Comparison of ENCODE assay signal across 14 cellular contexts in genomic region chr10:102384606-102385429, GRCh38. TPM values are rescaled to one million over a fixed set of nuclear protein-coding genes. Genes with fewer than 3 reads are reported as not detected.
DNase-seq lines count a peak whose midpoint lies in the region; ATAC-seq, FAIRE-seq and TF ChIP-seq lines count a peak whose summit lies in the region.
"Had no signal": no experiment of that assay in that cellular context is flagged by ENCODE, and none has a peak within 500 bp of the region (broad histone marks: within the 10 kb centered on the region; RNA-seq: fewer than 3 reads in every experiment).

No MANE protein-coding gene starts in this region.

- H3K9ac ChIP-seq in adipocyte (ENCODE audit: low read length) (peak overlapping the region; percentile 78), HepG2 (ENCODE audit: insufficient read depth, low read depth, low read length) (no peak overlapping the region)
- H3K9ac ChIP-seq: parathyroid adenoma had no signal

- H3K9me3 Mint-ChIP-seq in CD8-positive, alpha-beta T cell = no peaks in the 10 kb centered on the region

- no peak overlapping the region for H3K27ac Mint-ChIP-seq in CD8-positive, alpha-beta T cell

- peaks cover 15% of the 10 kb centered on the region for H3K4me1 ChIP-seq in adipocyte (ENCODE audit: control insufficient read depth, insufficient read depth, low read length)
- H3K4me1 ChIP-seq in HepG2 (ENCODE audit: insufficient read depth, low read length) = peaks cover 14% of the 10 kb centered on the region
- H3K4me1 ChIP-seq in upper lobe of left lung = peaks cover 8 to 17% (median 12%) of the 10 kb centered on the region in 4 donors
- no peaks in the 10 kb centered on the region for H3K4me1 ChIP-seq in CD8-positive, alpha-beta T cell (ENCODE audit: insufficient read depth, low read length)
- H3K4me1 ChIP-seq: BE2C, parathyroid adenoma had no signal

- H3K27me3 ChIP-seq in adipocyte (replicated peaks; ENCODE audit: control insufficient read depth, insufficient read depth, low read length) = no peaks in the 10 kb centered on the region
- H3K27me3 ChIP-seq in HepG2 (ENCODE audit: control insufficient read depth in 1 of 2, insufficient read depth in 2 of 2, low read length in 2 of 2) = no peaks in the 10 kb centered on the region
- no peaks in the 10 kb centered on the region for H3K27me3 ChIP-seq in upper lobe of left lung
- no peaks in the 10 kb centered on the region for H3K27me3 ChIP-seq in CD8-positive, alpha-beta T cell (ENCODE audit: insufficient read depth, low read length)
- H3K27me3 ChIP-seq: BE2C, tibial artery had no signal

- peak overlapping the region; percentile 36 for H3K4me2 ChIP-seq in HepG2 (ENCODE audit: low read depth, low read length)

- H3K4me1 Mint-ChIP-seq in CD8-positive, alpha-beta T cell (ENCODE audit: low read depth) = no peaks in the 10 kb centered on the region

- H3K4me3 ChIP-seq in adipocyte (ENCODE audit: low read length) = peak overlapping the region; percentile 65
- H3K4me3 ChIP-seq in HepG2 (replicated peaks in 1 of 3; ENCODE audit: insufficient read depth in 1 of 3, low read depth in 2 of 3, low read length in 3 of 3) = no peak overlapping the region
- no peak overlapping the region for H3K4me3 ChIP-seq in upper lobe of left lung
- H3K4me3 ChIP-seq in CD8-positive, alpha-beta T cell (ENCODE audit: low read depth, low read length) = no peak overlapping the region
- H3K4me3 ChIP-seq: tibial artery had no signal

- no TSS peak for BruUV-seq in HepG2 (replicated peaks; lab: Mats Ljungman, UMichigan)

- TF ChIP-seq POLR2A in HepG2 (IDR thresholded peaks at IDR 0.05; ENCODE audit: insufficient read depth in 1 of 2, low read depth in 2 of 2, low read length in 2 of 2) (no peak), upper lobe of left lung (IDR thresholded peaks at IDR 0.05) (no peak)

- DNase-seq in Right ventricle myocardium superior (no peak), cardiac septum (ENCODE audit: low spot score) (no peak), adipocyte (ENCODE audit: low read depth) (peak; percentile 67), HepG2 (ENCODE audit: low spot score) (peak; percentile 57), upper lobe of left lung (peak in 1 of 2 donors; percentile 78)
- no peak for DNase-seq in activated effector memory CD4-positive, alpha-beta T cell treated with anti-CD3 and anti-CD28 coated beads, Interleukin-2, amount 50 U/mL, for 16 hours
- no peak for DNase-seq in CD8-positive, alpha-beta T cell
- DNase-seq: BE2C, NCI-H1694, T-helper 9 cell had no signal

- no peaks in the 10 kb centered on the region for H4K20me1 ChIP-seq in HepG2 (ENCODE audit: insufficient read depth, low read length)

- H3K9me3 ChIP-seq in adipocyte (ENCODE audit: control insufficient read depth, low read length) (no peaks in the 10 kb centered on the region), HepG2 (ENCODE audit: low read length) (no peaks in the 10 kb centered on the region), upper lobe of left lung (no peaks in the 10 kb centered on the region)
- H3K9me3 ChIP-seq in CD8-positive, alpha-beta T cell (ENCODE audit: low read length) = no peaks in the 10 kb centered on the region
- H3K9me3 ChIP-seq: BE2C, tibial artery had no signal

- H3K36me3 ChIP-seq in adipocyte (ENCODE audit: control insufficient read depth, insufficient read depth, low read length, severe bottlenecking) (peaks cover 33% of the 10 kb centered on the region), HepG2 (replicated peaks in 1 of 2; ENCODE audit: control insufficient read depth in 1 of 2, insufficient read depth in 2 of 2, low read length in 2 of 2) (peaks cover 11 to 22% of the 10 kb centered on the region in 2 experiments), upper lobe of left lung (peaks cover 16 to 37% (median 33%) of the 10 kb centered on the region in 4 donors)
- H3K36me3 ChIP-seq in CD8-positive, alpha-beta T cell (ENCODE audit: insufficient read depth, low read length) = peaks cover 15% of the 10 kb centered on the region

- ATAC-seq in Right ventricle myocardium superior (ENCODE audit: poor library complexity) (peak; percentile 64), HepG2 (peak; percentile 74), upper lobe of left lung (ENCODE audit: low FRiP score in 2 of 2) (peak; percentile 68 to 84), HG02852 (IDR thresholded peaks at IDR 0.05; ENCODE audit: unreplicated experiment) (no peak)
- no peak for ATAC-seq in CD8-positive, alpha-beta T cell

- no peak for TF ChIP-seq RAD21 in HepG2 (CRISPR knock-in tag; IDR thresholded peaks at IDR 0.05)

- peak; percentile 66 for FAIRE-seq in HepG2 (lab: Jason Lieb, UNC)
- FAIRE-seq: G401.6 had no signal

- WGBS in HepG2 (ENCODE audit: low lambda C conversion rate) = 58% methylated on average over 4 of the region's 4 CpGs
- 64 to 76% methylated on average over 4 of the region's 4 CpGs for WGBS in upper lobe of left lung, 2 donors

- intact Hi-C loops in Right ventricle myocardium superior (cut with DNase I) (no loop called here), cardiac septum (cut with DNase I) (no loop called here), HepG2 (cut with micrococcal nuclease; ENCODE audit: unreplicated experiment) (no loop called here)
- intact Hi-C loops in CD8-positive, alpha-beta T cell (cut with DNase I, micrococcal nuclease) = loop anchor here in 1 of 2 experiments (2.0 kb wide), 1 partner anchor 94 kb away; no protein-coding TSS in a partner anchor

- TF ChIP-seq EP300 in HepG2 (IDR thresholded peaks at IDR 0.05; ENCODE audit: low read depth in 2 of 2, low read length in 2 of 2) = no peak
- no peak for TF ChIP-seq EP300 in HepG2 (CRISPR knock-in tag; IDR thresholded peaks at IDR 0.05; ENCODE audit: borderline replicate concordance)
- peak in 1 of 4 donors; percentile 40 for TF ChIP-seq EP300 in upper lobe of left lung (IDR thresholded peaks at IDR 0.05)

- in situ Hi-C loops in HepG2 (cut with HindIII; ENCODE audit: extremely low pct_ligation_motif_present, low pct_unique_long_range_greater_than_20kb) = no loop called here

- TF ChIP-seq CTCF in HepG2 (CRISPR knock-in tag; IDR thresholded peaks at IDR 0.05) (no peak), upper lobe of left lung (IDR thresholded peaks at IDR 0.05) (no peak)
- no peak for TF ChIP-seq CTCF in CD8-positive, alpha-beta T cell (IDR thresholded peaks at IDR 0.05)

- peaks cover 32% of the 10 kb centered on the region for H3K36me3 Mint-ChIP-seq in CD8-positive, alpha-beta T cell

- no peak overlapping the region for H3K4me3 Mint-ChIP-seq in CD8-positive, alpha-beta T cell

- no peaks in the 10 kb centered on the region for H3K79me2 ChIP-seq in HepG2 (ENCODE audit: insufficient read depth, low read length)
- H3K79me2 ChIP-seq: parathyroid adenoma had no signal

- H3K27ac ChIP-seq in HepG2 (ENCODE audit: extremely low read length, insufficient read depth, low read length) = no peak overlapping the region
- peak overlapping the region; percentile 12 to 64 (median 30) for H3K27ac ChIP-seq in upper lobe of left lung
- H3K27ac ChIP-seq in CD8-positive, alpha-beta T cell (ENCODE audit: low read depth, low read length) = no peak overlapping the region
- H3K27ac ChIP-seq: parathyroid adenoma, tibial artery had no signal

- H3K27me3 Mint-ChIP-seq in CD8-positive, alpha-beta T cell (ENCODE audit: low read depth) = no peaks in the 10 kb centered on the region

- POLR2A ChIA-PET in HepG2 (lab: Yijun Ruan, JAX) = interaction anchor here (0.8 to 1.4 kb wide), 8 partner anchors 9 to 50 kb away, joined by 3 to 8 read pairs (median 4); partner anchors contain the start of genes FBXL15 and NFKB2
- POLR2A ChIA-PET in CD8-positive, alpha-beta T cell (lab: Charles Lee) = interaction anchor here (1.1 kb wide), 1 partner anchor 9 kb away, joined by 5 read pairs; no protein-coding TSS in a partner anchor

- CTCF ChIA-PET in HepG2 (lab: Yijun Ruan, JAX; ENCODE audit: low intra/inter-chr PET ratio, low total read pairs) = no interaction called here
- CTCF ChIA-PET in CD8-positive, alpha-beta T cell (lab: Charles Lee) = interaction anchor here (0.7 to 3.6 kb wide), 18 partner anchors 9 to 215 kb away, joined by 3 to 20 read pairs (median 4); partner anchors contain the start of gene C10orf95

- no peak overlapping the region for H2AFZ ChIP-seq in HepG2 (ENCODE audit: low read length)
- H2AFZ ChIP-seq: parathyroid adenoma had no signal

RNA-seq across cellular contexts. Expression of gene NFKB2, which starts 10.7 kb away (rescaled TPM):
- total RNA-seq in Right ventricle myocardium superior = 13.3 TPM
- total RNA-seq in cardiac septum = 20.5 TPM
- total RNA-seq in HepG2 (2016; rRNA removed; fragmentation: Illumina TruSeq; extraction: Trizol) = 7.7 and 8.2 TPM in 2 replicates
- 2.2 and 3.1 TPM in 2 replicates for total RNA-seq in HepG2 (2016; cell fraction: cytosol; rRNA removed; fragmentation: Illumina TruSeq; extraction: Trizol; ENCODE audit: low read depth)
- 6.6 and 8.7 TPM in 2 replicates for total RNA-seq in HepG2 (2016; cell fraction: insoluble cytoplasmic fraction; rRNA removed; fragmentation: Illumina TruSeq; extraction: Trizol)
- 4.0 and 5.5 TPM in 2 replicates for total RNA-seq in HepG2 (2016; cell fraction: membrane; rRNA removed; fragmentation: Illumina TruSeq; extraction: Trizol)
- total RNA-seq in HepG2 (2016; cell fraction: nucleus; rRNA removed; fragmentation: Illumina TruSeq; extraction: Trizol) = 7.7 and 7.8 TPM in 2 replicates
- polyA plus RNA-seq in HepG2 (2011; rRNA removed) = 12.5 and 15.5 TPM in 2 replicates
- polyA plus RNA-seq in HepG2 (2011; cell fraction: cytosol; rRNA removed) = 8.4 and 11.7 TPM in 2 replicates
- polyA plus RNA-seq in HepG2 (2011; cell fraction: nucleus; rRNA removed) = 56.1 and 62.0 TPM in 2 replicates
- polyA plus RNA-seq in HepG2 (2012) = 8.9 and 9.6 TPM in 2 replicates
- 1.4 and 1.6 TPM in 2 replicates for polyA plus RNA-seq in HepG2 (2016; cell fraction: cytosol; fragmentation: Illumina TruSeq; extraction: Trizol; ENCODE audit: low read depth)
- polyA plus RNA-seq in HepG2 (2016; cell fraction: insoluble cytoplasmic fraction; fragmentation: Illumina TruSeq; extraction: Trizol; ENCODE audit: low read depth) = 6.6 and 9.1 TPM in 2 replicates
- polyA plus RNA-seq in HepG2 (2016; cell fraction: membrane; fragmentation: Illumina TruSeq; extraction: Trizol; ENCODE audit: low read depth) = 2.4 and 2.8 TPM in 2 replicates
- 20.9 and 25.8 TPM in 2 replicates for polyA plus RNA-seq in HepG2 (2016; cell fraction: nucleus; fragmentation: Illumina TruSeq; extraction: Trizol; ENCODE audit: insufficient read depth, low read depth)
- 14.9 and 16.9 TPM in 2 replicates for polyA minus RNA-seq in HepG2 (2011; rRNA and poly(A)+ RNA removed; ENCODE audit: low replicate concordance)
- polyA minus RNA-seq in HepG2 (2011; cell fraction: cytosol; rRNA and poly(A)+ RNA removed) = 10.5 and 12.6 TPM in 2 replicates
- polyA minus RNA-seq in HepG2 (2011; cell fraction: nucleus; rRNA and poly(A)+ RNA removed) = 9.5 and 12.2 TPM in 2 replicates
- total RNA-seq in upper lobe of left lung = 10 to 100 TPM; 31.2 to 67.6 (median 41.2) TPM
- total RNA-seq in CD8-positive, alpha-beta T cell = 100 to 1,000 TPM; 369 to 398 TPM

RNA-seq across cellular contexts. Expression of gene PSD, which starts 33.8 kb away (rescaled TPM):
- total RNA-seq in Right ventricle myocardium superior = 0.89 TPM
- 1.7 TPM for total RNA-seq in cardiac septum
- 0.11 and 0.35 TPM in 2 replicates for total RNA-seq in HepG2 (2016; rRNA removed; fragmentation: Illumina TruSeq; extraction: Trizol)
- 0.18 TPM in 1 of 2 replicates, not detected in the other for total RNA-seq in HepG2 (2016; cell fraction: cytosol; rRNA removed; fragmentation: Illumina TruSeq; extraction: Trizol; ENCODE audit: low read depth)
- total RNA-seq in HepG2 (2016; cell fraction: insoluble cytoplasmic fraction; rRNA removed; fragmentation: Illumina TruSeq; extraction: Trizol) = 0.21 and 0.65 TPM in 2 replicates
- 0.34 and 0.62 TPM in 2 replicates for total RNA-seq in HepG2 (2016; cell fraction: membrane; rRNA removed; fragmentation: Illumina TruSeq; extraction: Trizol)
- 0.34 and 0.75 TPM in 2 replicates for total RNA-seq in HepG2 (2016; cell fraction: nucleus; rRNA removed; fragmentation: Illumina TruSeq; extraction: Trizol)
- polyA plus RNA-seq in HepG2 (2011; rRNA removed) = 0.58 and 0.59 TPM in 2 replicates
- polyA plus RNA-seq in HepG2 (2011; cell fraction: cytosol; rRNA removed) = 0.10 and 0.36 TPM in 2 replicates
- polyA plus RNA-seq in HepG2 (2011; cell fraction: nucleus; rRNA removed) = 3.4 and 4.7 TPM in 2 replicates
- polyA plus RNA-seq in HepG2 (2012) = 1.1 and 1.5 TPM in 2 replicates
- polyA plus RNA-seq in HepG2 (2016; cell fraction: cytosol; fragmentation: Illumina TruSeq; extraction: Trizol; ENCODE audit: low read depth) = 0.15 and 0.31 TPM in 2 replicates
- 0.29 and 0.33 TPM in 2 replicates for polyA plus RNA-seq in HepG2 (2016; cell fraction: insoluble cytoplasmic fraction; fragmentation: Illumina TruSeq; extraction: Trizol; ENCODE audit: low read depth)
- 0.44 and 0.48 TPM in 2 replicates for polyA plus RNA-seq in HepG2 (2016; cell fraction: membrane; fragmentation: Illumina TruSeq; extraction: Trizol; ENCODE audit: low read depth)
- 0.94 and 0.97 TPM in 2 replicates for polyA plus RNA-seq in HepG2 (2016; cell fraction: nucleus; fragmentation: Illumina TruSeq; extraction: Trizol; ENCODE audit: insufficient read depth, low read depth)
- 0.47 and 0.96 TPM in 2 replicates for polyA minus RNA-seq in HepG2 (2011; rRNA and poly(A)+ RNA removed; ENCODE audit: low replicate concordance)
- 0.44 TPM in 1 of 2 replicates, not detected in the other for polyA minus RNA-seq in HepG2 (2011; cell fraction: cytosol; rRNA and poly(A)+ RNA removed)
- 0.87 and 1.2 TPM in 2 replicates for polyA minus RNA-seq in HepG2 (2011; cell fraction: nucleus; rRNA and poly(A)+ RNA removed)
- total RNA-seq in upper lobe of left lung = 10 to 100 TPM in 2 of 6 donors, 1 to 10 TPM in 4; 1.1 to 28.3 (median 3.5) TPM
- total RNA-seq in CD8-positive, alpha-beta T cell = 10 to 100 TPM; 16.7 to 18.2 TPM

RNA-seq across cellular contexts. Expression of gene FBXL15, which starts 35.8 kb away (rescaled TPM):
- 9.4 TPM for total RNA-seq in Right ventricle myocardium superior
- 12.1 TPM for total RNA-seq in cardiac septum
- total RNA-seq in HepG2 (2016; rRNA removed; fragmentation: Illumina TruSeq; extraction: Trizol) = 8.3 and 8.6 TPM in 2 replicates
- total RNA-seq in HepG2 (2016; cell fraction: cytosol; rRNA removed; fragmentation: Illumina TruSeq; extraction: Trizol; ENCODE audit: low read depth) = 3.2 and 3.3 TPM in 2 replicates
- total RNA-seq in HepG2 (2016; cell fraction: insoluble cytoplasmic fraction; rRNA removed; fragmentation: Illumina TruSeq; extraction: Trizol) = 7.7 and 8.0 TPM in 2 replicates
- total RNA-seq in HepG2 (2016; cell fraction: membrane; rRNA removed; fragmentation: Illumina TruSeq; extraction: Trizol) = 5.6 and 6.1 TPM in 2 replicates
- total RNA-seq in HepG2 (2016; cell fraction: nucleus; rRNA removed; fragmentation: Illumina TruSeq; extraction: Trizol) = 3.3 and 3.6 TPM in 2 replicates
- polyA plus RNA-seq in HepG2 (2011; rRNA removed) = 4.3 and 6.4 TPM in 2 replicates
- polyA plus RNA-seq in HepG2 (2011; cell fraction: cytosol; rRNA removed) = 6.2 and 12.2 TPM in 2 replicates
- polyA plus RNA-seq in HepG2 (2011; cell fraction: nucleus; rRNA removed) = 30.9 and 35.5 TPM in 2 replicates
- polyA plus RNA-seq in HepG2 (2012) = 4.1 and 4.3 TPM in 2 replicates
- 2.7 and 3.5 TPM in 2 replicates for polyA plus RNA-seq in HepG2 (2016; cell fraction: cytosol; fragmentation: Illumina TruSeq; extraction: Trizol; ENCODE audit: low read depth)
- 6.9 and 8.6 TPM in 2 replicates for polyA plus RNA-seq in HepG2 (2016; cell fraction: insoluble cytoplasmic fraction; fragmentation: Illumina TruSeq; extraction: Trizol; ENCODE audit: low read depth)
- polyA plus RNA-seq in HepG2 (2016; cell fraction: membrane; fragmentation: Illumina TruSeq; extraction: Trizol; ENCODE audit: low read depth) = 4.3 and 4.4 TPM in 2 replicates
- 9.7 TPM in 2 replicates for polyA plus RNA-seq in HepG2 (2016; cell fraction: nucleus; fragmentation: Illumina TruSeq; extraction: Trizol; ENCODE audit: insufficient read depth, low read depth)
- polyA minus RNA-seq in HepG2 (2011; rRNA and poly(A)+ RNA removed; ENCODE audit: low replicate concordance) = 3.8 and 4.9 TPM in 2 replicates
- 2.8 and 4.0 TPM in 2 replicates for polyA minus RNA-seq in HepG2 (2011; cell fraction: cytosol; rRNA and poly(A)+ RNA removed)
- 3.0 and 3.4 TPM in 2 replicates for polyA minus RNA-seq in HepG2 (2011; cell fraction: nucleus; rRNA and poly(A)+ RNA removed)
- total RNA-seq in upper lobe of left lung = 10 to 100 TPM; 18.5 to 70.2 (median 26.8) TPM
- 1 to 10 TPM; 7.0 to 7.9 TPM for total RNA-seq in CD8-positive, alpha-beta T cell

RNA-seq across cellular contexts. Expression of gene CUEDC2, which starts 47.6 kb away (rescaled TPM):
- 73.8 TPM for total RNA-seq in Right ventricle myocardium superior
- total RNA-seq in cardiac septum = 62.4 TPM
- total RNA-seq in HepG2 (2016; rRNA removed; fragmentation: Illumina TruSeq; extraction: Trizol) = 13.0 and 13.1 TPM in 2 replicates
- 4.3 and 6.6 TPM in 2 replicates for total RNA-seq in HepG2 (2016; cell fraction: cytosol; rRNA removed; fragmentation: Illumina TruSeq; extraction: Trizol; ENCODE audit: low read depth)
- 11.4 and 14.7 TPM in 2 replicates for total RNA-seq in HepG2 (2016; cell fraction: insoluble cytoplasmic fraction; rRNA removed; fragmentation: Illumina TruSeq; extraction: Trizol)
- 8.6 and 10.3 TPM in 2 replicates for total RNA-seq in HepG2 (2016; cell fraction: membrane; rRNA removed; fragmentation: Illumina TruSeq; extraction: Trizol)
- 7.0 and 9.7 TPM in 2 replicates for total RNA-seq in HepG2 (2016; cell fraction: nucleus; rRNA removed; fragmentation: Illumina TruSeq; extraction: Trizol)
- 18.4 and 19.3 TPM in 2 replicates for polyA plus RNA-seq in HepG2 (2011; rRNA removed)
- 31.2 and 40.8 TPM in 2 replicates for polyA plus RNA-seq in HepG2 (2011; cell fraction: cytosol; rRNA removed)
- polyA plus RNA-seq in HepG2 (2011; cell fraction: nucleus; rRNA removed) = 47.1 and 47.2 TPM in 2 replicates
- 17.2 and 18.2 TPM in 2 replicates for polyA plus RNA-seq in HepG2 (2012)
- 8.4 and 10.7 TPM in 2 replicates for polyA plus RNA-seq in HepG2 (2016; cell fraction: cytosol; fragmentation: Illumina TruSeq; extraction: Trizol; ENCODE audit: low read depth)
- 13.0 and 17.2 TPM in 2 replicates for polyA plus RNA-seq in HepG2 (2016; cell fraction: insoluble cytoplasmic fraction; fragmentation: Illumina TruSeq; extraction: Trizol; ENCODE audit: low read depth)
- 10.6 and 12.1 TPM in 2 replicates for polyA plus RNA-seq in HepG2 (2016; cell fraction: membrane; fragmentation: Illumina TruSeq; extraction: Trizol; ENCODE audit: low read depth)
- 20.9 and 24.8 TPM in 2 replicates for polyA plus RNA-seq in HepG2 (2016; cell fraction: nucleus; fragmentation: Illumina TruSeq; extraction: Trizol; ENCODE audit: insufficient read depth, low read depth)
- polyA minus RNA-seq in HepG2 (2011; rRNA and poly(A)+ RNA removed; ENCODE audit: low replicate concordance) = 14.5 and 32.9 TPM in 2 replicates
- polyA minus RNA-seq in HepG2 (2011; cell fraction: cytosol; rRNA and poly(A)+ RNA removed) = 6.2 and 7.1 TPM in 2 replicates
- 8.6 and 9.1 TPM in 2 replicates for polyA minus RNA-seq in HepG2 (2011; cell fraction: nucleus; rRNA and poly(A)+ RNA removed)
- 10 to 100 TPM; 33.1 to 67.1 (median 46.5) TPM for total RNA-seq in upper lobe of left lung
- total RNA-seq in CD8-positive, alpha-beta T cell = 10 to 100 TPM; 24.2 to 27.0 TPM

Comparison
In these comparisons a context has a peak if more than half of its experiments do, and no peak if none do; other contexts are left out.
1. ATAC-seq: peak in Right ventricle myocardium superior (single experiment), HepG2 (single experiment) and upper lobe of left lung (2 of 2); none in CD8-positive, alpha-beta T cell (single experiment) and HG02852 (single experiment).
2. DNase-seq: peak in adipocyte (single experiment) and HepG2 (single experiment); none in Right ventricle myocardium superior (single experiment), cardiac septum (single experiment), activated effector memory CD4-positive, alpha-beta T cell treated with anti-CD3 and anti-CD28 coated beads, Interleukin-2, amount 50 U/mL, for 16 hours (single experiment) and CD8-positive, alpha-beta T cell (0 of 7).
3. H3K27ac ChIP-seq: peak in upper lobe of left lung (4 of 4); none in HepG2 (single experiment) and CD8-positive, alpha-beta T cell (single experiment).
4. RNA of gene NFKB2, which starts 10.7 kb away (total RNA-seq): 369 to 398 TPM in CD8-positive, alpha-beta T cell; 31.2 to 67.6 TPM in upper lobe of left lung, 20.5 TPM in cardiac septum (single experiment), 13.3 TPM in Right ventricle myocardium superior (single experiment) and 2.2 to 8.7 TPM in HepG2; every median in the first group is over 4 times any median in the second.